ENCODE assay signal across 19 cellular contexts in the genomic region with DNA sequence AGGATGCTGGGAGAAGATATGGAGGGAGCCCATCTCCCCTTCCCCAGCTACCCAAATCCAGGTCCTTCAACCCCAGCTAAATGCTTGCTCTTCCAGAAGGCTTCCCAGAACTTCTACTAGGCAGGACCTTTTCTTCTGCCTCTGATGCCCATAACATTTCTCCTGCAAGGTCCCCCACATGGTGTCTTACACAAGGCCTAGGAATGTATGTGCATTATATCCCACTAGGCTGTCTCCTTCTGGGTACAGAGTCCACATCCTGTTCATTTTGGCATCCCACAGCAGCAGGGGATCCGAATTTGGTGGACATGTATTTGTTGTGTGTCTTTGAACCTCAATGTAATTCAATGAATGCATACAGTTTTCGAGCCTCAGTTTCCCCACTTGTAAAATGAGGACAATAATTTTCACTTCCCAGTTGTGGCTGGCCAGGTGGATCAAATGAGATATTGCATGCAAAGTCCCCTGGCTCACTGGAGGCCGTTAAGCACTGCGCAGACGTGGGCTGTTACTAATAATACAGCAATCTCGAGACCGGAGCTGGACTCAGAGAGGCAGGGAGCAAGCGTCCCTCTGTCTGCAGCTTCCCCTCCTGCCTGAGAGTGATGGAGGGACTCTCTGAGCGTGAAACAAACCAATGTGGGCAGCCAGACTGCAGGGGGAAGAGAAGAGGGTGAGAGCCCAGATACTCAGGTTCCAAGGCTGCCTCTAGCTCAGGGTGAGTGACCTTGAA. TPM values are rescaled to one million over a fixed set of nuclear protein-coding genes. Genes with fewer than 3 reads are reported as not detected.
DNase-seq lines count a peak whose midpoint lies in the region; ATAC-seq and TF ChIP-seq lines count a peak whose summit lies in the region.
"Had no signal": no experiment of that assay in that cellular context is flagged by ENCODE, and none has a peak within 500 bp of the region (broad histone marks: within the 10 kb centered on the region; RNA-seq: fewer than 3 reads in every experiment).

No MANE protein-coding gene starts in this region.

- no peaks in the 10 kb centered on the region for H3K36me3 Mint-ChIP-seq in type B pancreatic cell
- peaks cover 6% of the 10 kb centered on the region for H3K36me3 Mint-ChIP-seq in effector memory CD8-positive, alpha-beta T cell (ENCODE audit: insufficient read depth)
- H3K36me3 Mint-ChIP-seq: activated naive CD8-positive, alpha-beta T cell treated with anti-CD3 and anti-CD28 coated beads for 36 hours; CD8-positive, alpha-beta T cell; mesothelial cell of epicardium; neural progenitor cell had no signal

- peaks cover 24% of the 10 kb centered on the region for H3K4me1 Mint-ChIP-seq in type B pancreatic cell (ENCODE audit: unreplicated experiment)
- H3K4me1 Mint-ChIP-seq in effector memory CD8-positive, alpha-beta T cell (ENCODE audit: low read depth in 2 of 2): peaks cover 0 to 3% of the 10 kb centered on the region in 2 donors

- H3K36me3 ChIP-seq in heart left ventricle: no peaks in the 10 kb centered on the region
- H3K36me3 ChIP-seq: neural progenitor cell, stomach, uterus had no signal

- peaks cover 0 to 41% (median 30%) of the 10 kb centered on the region in 12 donors for H3K4me1 ChIP-seq in heart left ventricle
- H3K4me1 ChIP-seq: neural progenitor cell, uterus had no signal

- no peaks in the 10 kb centered on the region for H3K9me3 ChIP-seq in heart left ventricle
- H3K9me3 ChIP-seq: stomach, uterus had no signal

- peak in 1 of 4 donors; percentile 5 for ATAC-seq in heart left ventricle
- no peak for ATAC-seq in effector memory CD8-positive, alpha-beta T cell (replicated peaks)
- ATAC-seq: CD8-positive, alpha-beta T cell had no signal

- H3K4me3 ChIP-seq in heart left ventricle: no peak overlapping the region
- H3K4me3 ChIP-seq: neural progenitor cell, stomach, uterus had no signal

- TF ChIP-seq POLR2A in heart left ventricle (IDR thresholded peaks at IDR 0.05): no peak

- WGBS in heart left ventricle, 4 donors: 42 to 63% (median 44%) methylated on average over 9 of the region's 9 CpGs

- H3K27me3 Mint-ChIP-seq in type B pancreatic cell: peaks cover 5% of the 10 kb centered on the region
- peaks cover 9 to 22% of the 10 kb centered on the region in 2 donors for H3K27me3 Mint-ChIP-seq in effector memory CD8-positive, alpha-beta T cell
- H3K27me3 Mint-ChIP-seq: activated naive CD8-positive, alpha-beta T cell treated with anti-CD3 and anti-CD28 coated beads for 36 hours had no signal

- TF ChIP-seq CTCF in heart left ventricle (IDR thresholded peaks at IDR 0.05): peak in 1 of 12 donors; percentile 13
- TF ChIP-seq CTCF in type B pancreatic cell (conservative IDR thresholded peaks at IDR 0.05): no peak

- peak overlapping the region in 10 of 12 donors; percentile 12 to 95 (median 78) for H3K27ac ChIP-seq in heart left ventricle
- H3K27ac ChIP-seq: neural progenitor cell, stomach, uterus had no signal

- H3K4me3 Mint-ChIP-seq in type B pancreatic cell: no peak overlapping the region
- H3K4me3 Mint-ChIP-seq in effector memory CD8-positive, alpha-beta T cell: no peak overlapping the region
- H3K4me3 Mint-ChIP-seq: activated naive CD8-positive, alpha-beta T cell treated with anti-CD3 and anti-CD28 coated beads for 36 hours; activated T-cell treated with anti-CD3 and anti-CD28 coated beads, Interleukin-2, amount 50 U/mL, for 24 hours; CD8-positive, alpha-beta T cell; mesothelial cell of epicardium; neural progenitor cell had no signal

- H3K9me3 Mint-ChIP-seq in type B pancreatic cell: peaks cover 4% of the 10 kb centered on the region
- H3K9me3 Mint-ChIP-seq in effector memory CD8-positive, alpha-beta T cell: no peaks in the 10 kb centered on the region
- H3K9me3 Mint-ChIP-seq: activated naive CD8-positive, alpha-beta T cell treated with anti-CD3 and anti-CD28 coated beads for 36 hours; activated T-cell treated with anti-CD3 and anti-CD28 coated beads, Interleukin-2, amount 50 U/mL, for 24 hours; CD8-positive, alpha-beta T cell; mesothelial cell of epicardium; neural progenitor cell had no signal

- intact Hi-C loops in heart left ventricle (cut with DNase I): no loop called here
- intact Hi-C loops in cardiac septum (cut with DNase I): no loop called here

- H3K27me3 ChIP-seq in heart left ventricle: no peaks in the 10 kb centered on the region
- H3K27me3 ChIP-seq: neural progenitor cell, stomach, uterus had no signal

- DNase-seq in heart left ventricle: peak in 4 of 5 donors; percentile 20 to 75 (median 52)
- DNase-seq in cardiac septum (ENCODE audit: low spot score): no peak
- DNase-seq in SHP77 (lab: John Stamatoyannopoulos, UW): peak; percentile 42 to 48
- peak; percentile 44 for DNase-seq in fibroblast of gingiva (ENCODE audit: low read depth)
- DNase-seq in type B pancreatic cell (ENCODE audit: extremely low spot score, unreplicated experiment): no peak
- no peak for DNase-seq in NCI-H1092 (lab: John Stamatoyannopoulos, UW)
- no peak for DNase-seq in effector memory CD8-positive, alpha-beta T cell
- DNase-seq in activated T-cell treated with anti-CD3 and anti-CD28 coated beads, Interleukin-2, amount 50 U/mL, for 48 hours: no peak
- DNase-seq: activated CD4-positive, alpha-beta T cell treated with anti-CD3 and anti-CD28 coated beads, Interleukin-2, amount 50 U/mL, for 48 hours; activated naive CD8-positive, alpha-beta T cell treated with anti-CD3 and anti-CD28 coated beads for 36 hours; activated T-cell treated with anti-CD3 and anti-CD28 coated beads, Interleukin-2, amount 50 U/mL, for 24 hours; CD8-positive, alpha-beta T cell; central memory CD4-positive, alpha-beta T cell; DND-41; NCI-H187 treated with DMSO at 0.1 percent for 48 hours; stomach; uterus had no signal

- H3K27ac Mint-ChIP-seq in type B pancreatic cell: peak overlapping the region; percentile 56
- H3K27ac Mint-ChIP-seq in effector memory CD8-positive, alpha-beta T cell: no peak overlapping the region
- H3K27ac Mint-ChIP-seq: activated naive CD8-positive, alpha-beta T cell treated with anti-CD3 and anti-CD28 coated beads for 36 hours; activated T-cell treated with anti-CD3 and anti-CD28 coated beads, Interleukin-2, amount 50 U/mL, for 24 hours; CD8-positive, alpha-beta T cell; mesothelial cell of epicardium had no signal

RNA-seq across cellular contexts. Expression of a gene that starts 18.6 kb away (rescaled TPM):
- total RNA-seq in heart left ventricle (100 to 1,000 TPM; 141 to 282 (median 196) TPM), cardiac septum (183 TPM), type B pancreatic cell (ENCODE audit: low replicate concordance) (140 TPM in 2 replicates)
- 100 to 1,000 TPM in 1 of 2 donors, 10 to 100 TPM in 1; 85.5 to 186 TPM for polyA plus RNA-seq in heart left ventricle

RNA-seq across cellular contexts. Expression of a gene that starts 32.1 kb away (rescaled TPM):
- 1 to 10 TPM in 1 of 9 donors, under 1 TPM in 8; 0.23 to 1.2 (median 0.67) TPM for total RNA-seq in heart left ventricle
- 1 to 10 TPM; 1.1 to 1.6 TPM for polyA plus RNA-seq in heart left ventricle
- 0.51 TPM for total RNA-seq in cardiac septum
- total RNA-seq in type B pancreatic cell (ENCODE audit: low replicate concordance): 1.7 and 4.9 TPM in 2 replicates
- total RNA-seq: CD8-positive, alpha-beta T cell had no signal

RNA-seq across cellular contexts. Expression of a gene that starts 47.4 kb away (rescaled TPM):
- 1 to 10 TPM in 1 of 9 donors, under 1 TPM in 5, not detected in 3; 0.24 to 8.1 (median 0.64) TPM for total RNA-seq in heart left ventricle
- 1 to 10 TPM in 1 of 2 donors, under 1 TPM in 1; 0.53 to 1.3 TPM for polyA plus RNA-seq in heart left ventricle
- not detected for total RNA-seq in cardiac septum
- total RNA-seq in type B pancreatic cell (ENCODE audit: low replicate concordance): not detected in 2 replicates

Comparison
In these comparisons a context has a peak if more than half of its experiments do, and no peak if none do; other contexts are left out.
1. DNase-seq: peak in heart left ventricle (4 of 5), SHP77 (2 of 2) and fibroblast of gingiva (single experiment); none in cardiac septum (single experiment), type B pancreatic cell (single experiment), NCI-H1092 (single experiment), effector memory CD8-positive, alpha-beta T cell (0 of 3) and activated T-cell treated with anti-CD3 and anti-CD28 coated beads, Interleukin-2, amount 50 U/mL, for 48 hours (0 of 2).